ENCODE assay signal across 8 cellular contexts in the genomic region with DNA sequence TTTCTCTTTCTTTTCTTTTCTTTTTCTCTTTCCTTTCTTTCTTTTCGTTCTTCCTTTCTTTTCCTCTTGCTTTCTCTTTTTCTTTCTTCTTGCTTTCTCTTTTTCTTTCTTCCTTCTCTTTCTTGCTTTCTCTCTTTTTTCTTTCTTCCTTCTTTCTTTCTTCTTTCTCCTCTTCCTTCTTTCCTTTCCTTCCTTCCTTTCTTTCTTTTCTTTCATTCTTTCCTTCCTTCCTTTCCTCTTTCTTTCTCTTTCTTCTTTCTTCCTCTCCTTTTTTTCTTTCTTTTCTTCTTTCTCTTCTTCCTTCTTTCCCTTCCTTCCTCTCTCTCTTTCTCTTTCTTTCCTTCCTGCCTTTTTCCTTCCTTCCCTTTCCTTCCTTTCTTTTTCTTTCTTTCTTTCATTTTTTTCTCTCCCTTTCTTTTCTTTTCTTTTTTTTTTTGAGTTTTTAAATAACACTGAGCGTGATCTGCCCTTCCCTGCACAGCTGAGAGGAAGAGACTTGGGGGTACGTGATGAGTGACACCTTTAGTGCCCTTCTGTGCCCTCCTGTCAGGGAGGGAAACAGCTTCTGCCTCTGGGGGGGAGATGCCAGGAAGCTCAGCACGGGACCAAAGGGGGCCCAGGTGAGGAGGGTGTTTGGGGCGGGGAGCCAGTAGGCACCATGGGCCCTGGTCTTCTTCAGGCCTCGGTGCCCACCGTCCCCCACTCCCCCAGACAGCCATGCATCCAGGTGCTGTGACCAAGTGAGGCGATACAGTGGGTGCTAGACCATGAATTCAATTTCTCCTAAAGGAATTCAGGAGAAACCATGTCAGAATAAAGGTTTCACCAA. TPM values are rescaled to one million over a fixed set of nuclear protein-coding genes. Genes with fewer than 3 reads are reported as not detected.
DNase-seq lines count a peak whose midpoint lies in the region; ATAC-seq and TF ChIP-seq lines count a peak whose summit lies in the region.

No MANE protein-coding gene starts in this region.

- ATAC-seq in GM18907 (IDR thresholded peaks at IDR 0.05; ENCODE audit: unreplicated experiment) (no peak), foreskin keratinocyte (no peak), GM21786 (IDR thresholded peaks at IDR 0.05; ENCODE audit: unreplicated experiment) (no peak)

- no peak for DNase-seq in MG63
- no peak for DNase-seq in NCI-H345 treated with DMSO at 0.1 percent for 48 hours (lab: John Stamatoyannopoulos, UW; ENCODE audit: unreplicated experiment)
- DNase-seq in foreskin keratinocyte, result no peak

- H3K4me2 ChIP-seq in BLaER1 treated with 17β-estradiol and CSF1 and Interleukin-3, amounts not matched to agents 10 nM and 100 nM, result peak overlapping the region; percentile 63 to 91 (median 86)

- H3K4me1 ChIP-seq in BLaER1 treated with 17β-estradiol and CSF1 and Interleukin-3, amounts not matched to agents 10 nM and 100 nM, result peaks cover 11 to 55% (median 47%) of the 10 kb centered on the region in 10 experiments; a peak in 19 of 20 replicates
- H3K4me1 ChIP-seq in duodenal mucosa (ENCODE audit: control insufficient read depth in 1 of 2, insufficient read depth in 2 of 2, low read length in 2 of 2), result peaks cover 29 to 30% of the 10 kb centered on the region in 2 donors
- peaks cover 8% of the 10 kb centered on the region for H3K4me1 ChIP-seq in neuron (ENCODE audit: insufficient read depth, low read length)
- H3K4me1 ChIP-seq in foreskin keratinocyte, result no peaks in the 10 kb centered on the region

- no peaks in the 10 kb centered on the region for H4K20me1 ChIP-seq in BLaER1 treated with 17β-estradiol and CSF1 and Interleukin-3, amounts not matched to agents 10 nM and 100 nM

- H3K4me3 ChIP-seq in BLaER1 treated with 17β-estradiol and CSF1 and Interleukin-3, amounts not matched to agents 10 nM and 100 nM, result peak overlapping the region; percentile 32 to 68 (median 54)
- H3K4me3 ChIP-seq in MG63 (peak overlapping the region; percentile 47), duodenal mucosa (ENCODE audit: low read depth in 1 of 2, low read length in 2 of 2) (peak overlapping the region; percentile 79 to 89), neuron (ENCODE audit: low read length) (peak overlapping the region; percentile 66)

- H3K27ac ChIP-seq in BLaER1 treated with 17β-estradiol and CSF1 and Interleukin-3, amounts not matched to agents 10 nM and 100 nM, result peak overlapping the region in 10 of 11 experiments; percentile 12 to 86 (median 80); a peak in 19 of 22 replicates
- H3K27ac ChIP-seq in duodenal mucosa (ENCODE audit: low read depth, low read length), result peak overlapping the region; percentile 0
- H3K27ac ChIP-seq in foreskin keratinocyte, result no peak overlapping the region

- H2AFZ ChIP-seq in neuron (ENCODE audit: low read depth, low read length), result peak overlapping the region; percentile 99

- no peaks in the 10 kb centered on the region for H3K36me3 ChIP-seq in BLaER1 treated with 17β-estradiol and CSF1 and Interleukin-3, amounts not matched to agents 10 nM and 100 nM
- H3K36me3 ChIP-seq in MG63 (no peaks in the 10 kb centered on the region), duodenal mucosa (ENCODE audit: control insufficient read depth in 1 of 2, insufficient read depth in 2 of 2, low read length in 2 of 2) (no peaks in the 10 kb centered on the region), neuron (ENCODE audit: insufficient read depth, low read length) (no peaks in the 10 kb centered on the region)

- no peak for TF ChIP-seq CTCF in foreskin keratinocyte (conservative IDR thresholded peaks at IDR 0.05)

- peak overlapping the region; percentile 56 to 84 (median 79); a peak in 21 of 22 replicates for H3K9ac ChIP-seq in BLaER1 treated with 17β-estradiol and CSF1 and Interleukin-3, amounts not matched to agents 10 nM and 100 nM
- peak overlapping the region; percentile 82 to 85 for H3K9ac ChIP-seq in duodenal mucosa (ENCODE audit: low read depth in 1 of 2, low read length in 2 of 2)

- peaks cover 0 to 4% (median 0%) of the 10 kb centered on the region in 11 experiments; a peak in 5 of 22 replicates for H3K9me3 ChIP-seq in BLaER1 treated with 17β-estradiol and CSF1 and Interleukin-3, amounts not matched to agents 10 nM and 100 nM (replicated peaks in 1 of 11)
- H3K9me3 ChIP-seq in MG63 (no peaks in the 10 kb centered on the region), duodenal mucosa (ENCODE audit: control insufficient read depth in 1 of 2, low read length in 2 of 2) (no peaks in the 10 kb centered on the region), neuron (ENCODE audit: low read length) (no peaks in the 10 kb centered on the region)

- no peaks in the 10 kb centered on the region for H3K27me3 ChIP-seq in BLaER1 treated with 17β-estradiol and CSF1 and Interleukin-3, amounts not matched to agents 10 nM and 100 nM
- no peaks in the 10 kb centered on the region for H3K27me3 ChIP-seq in MG63
- no peaks in the 10 kb centered on the region for H3K27me3 ChIP-seq in duodenal mucosa (ENCODE audit: control insufficient read depth in 1 of 2, insufficient read depth in 2 of 2, low read length in 2 of 2)
- H3K27me3 ChIP-seq in neuron (ENCODE audit: insufficient read depth, low read length), result no peaks in the 10 kb centered on the region
- H3K27me3 ChIP-seq in foreskin keratinocyte, result no peaks in the 10 kb centered on the region

RNA-seq across cellular contexts. Expression of gene CDKN2AIP, which starts 36.6 kb away (rescaled TPM):
- 14.4 and 15.1 TPM in 2 replicates for total RNA-seq in MG63 (2014; rRNA removed; shearing (Covaris generic); ENCODE audit: low replicate concordance)
- 13.6 and 14.8 TPM in 2 replicates for total RNA-seq in foreskin keratinocyte
- 6.8 and 7.4 TPM in 2 replicates for polyA plus RNA-seq in foreskin keratinocyte
